ENCODE assay signal across 14 cellular contexts in genomic region chr7:155477469-155477868, GRCh38. TPM values are rescaled to one million over a fixed set of nuclear protein-coding genes. Genes with fewer than 3 reads are reported as not detected.
DNase-seq lines count a peak whose midpoint lies in the region; ATAC-seq and TF ChIP-seq lines count a peak whose summit lies in the region.
"Had no signal": no experiment of that assay in that cellular context is flagged by ENCODE, and none has a peak within 500 bp of the region (broad histone marks: within the 10 kb centered on the region; RNA-seq: fewer than 3 reads in every experiment).

No MANE protein-coding gene starts in this region.

- no peak overlapping the region for H3K4me3 Mint-ChIP-seq in activated CD4-positive, alpha-beta T cell treated with anti-CD3 and anti-CD28 coated beads for 36 hours
- H3K4me3 Mint-ChIP-seq in activated CD8-positive, alpha-beta T cell treated with anti-CD3 and anti-CD28 coated beads, Interleukin-2, amount 10 ng/mL, durations not matched to agents 7 days and 5 days, result no peak overlapping the region
- no peak overlapping the region for H3K4me3 Mint-ChIP-seq in Caco-2 (ENCODE audit: unreplicated experiment)

- peaks cover 64% of the 10 kb centered on the region for H3K27me3 Mint-ChIP-seq in activated CD4-positive, alpha-beta T cell treated with anti-CD3 and anti-CD28 coated beads for 36 hours
- H3K27me3 Mint-ChIP-seq in activated CD8-positive, alpha-beta T cell treated with anti-CD3 and anti-CD28 coated beads, Interleukin-2, amount 10 ng/mL, durations not matched to agents 7 days and 5 days (ENCODE audit: low read depth), result peaks cover 63% of the 10 kb centered on the region
- peaks cover 20% of the 10 kb centered on the region for H3K27me3 Mint-ChIP-seq in Caco-2 (ENCODE audit: insufficient read depth, unreplicated experiment)

- peaks cover 4% of the 10 kb centered on the region; the same call in 1 of the 2 replicates for H3K9me3 ChIP-seq in Caco-2
- H3K9me3 ChIP-seq: left lung, Peyer's patch had no signal

- no peaks in the 10 kb centered on the region for H3K36me3 Mint-ChIP-seq in activated CD4-positive, alpha-beta T cell treated with anti-CD3 and anti-CD28 coated beads for 36 hours (ENCODE audit: low read depth)
- H3K36me3 Mint-ChIP-seq in activated CD8-positive, alpha-beta T cell treated with anti-CD3 and anti-CD28 coated beads, Interleukin-2, amount 10 ng/mL, durations not matched to agents 7 days and 5 days (ENCODE audit: low read depth), result no peaks in the 10 kb centered on the region
- H3K36me3 Mint-ChIP-seq in Caco-2 (ENCODE audit: insufficient read depth, unreplicated experiment), result peaks cover 3% of the 10 kb centered on the region

- no peak overlapping the region for H3K27ac Mint-ChIP-seq in activated CD4-positive, alpha-beta T cell treated with anti-CD3 and anti-CD28 coated beads for 36 hours
- H3K27ac Mint-ChIP-seq in activated CD8-positive, alpha-beta T cell treated with anti-CD3 and anti-CD28 coated beads, Interleukin-2, amount 10 ng/mL, durations not matched to agents 7 days and 5 days, result peak overlapping the region; percentile 48
- H3K27ac Mint-ChIP-seq in Caco-2 (ENCODE audit: unreplicated experiment), result no peak overlapping the region

- ATAC-seq in activated CD4-positive, alpha-beta T cell treated with anti-CD3 and anti-CD28 coated beads for 36 hours, result peak; percentile 91
- ATAC-seq in GM21528 (IDR thresholded peaks at IDR 0.05; ENCODE audit: low FRiP score, unreplicated experiment), result peak; percentile 87
- ATAC-seq in HG03066 (IDR thresholded peaks at IDR 0.05; ENCODE audit: low read depth, unreplicated experiment), result peak; percentile 87
- no peak for ATAC-seq in activated CD8-positive, alpha-beta T cell treated with anti-CD3 and anti-CD28 coated beads, Interleukin-2, amount 10 ng/mL, durations not matched to agents 7 days and 5 days
- ATAC-seq: foreskin keratinocyte, left lung had no signal

- H3K36me3 ChIP-seq in Caco-2 (ENCODE audit: control insufficient read depth, insufficient read depth, low read length), result no peaks in the 10 kb centered on the region
- H3K36me3 ChIP-seq: left lung, Peyer's patch had no signal

- H3K27me3 ChIP-seq in Caco-2 (replicated peaks; ENCODE audit: control insufficient read depth, insufficient read depth, low read length), result no peaks in the 10 kb centered on the region

- peaks cover 5% of the 10 kb centered on the region for H3K9me3 Mint-ChIP-seq in activated CD4-positive, alpha-beta T cell treated with anti-CD3 and anti-CD28 coated beads for 36 hours (ENCODE audit: low read depth)
- H3K9me3 Mint-ChIP-seq in activated CD8-positive, alpha-beta T cell treated with anti-CD3 and anti-CD28 coated beads, Interleukin-2, amount 10 ng/mL, durations not matched to agents 7 days and 5 days (ENCODE audit: insufficient read depth), result peaks cover 6% of the 10 kb centered on the region
- H3K9me3 Mint-ChIP-seq in Caco-2 (ENCODE audit: unreplicated experiment), result no peaks in the 10 kb centered on the region

- intact Hi-C loops in activated CD4-positive, alpha-beta T cell treated with anti-CD3 and anti-CD28 coated beads for 36 hours (cut with DNase I, micrococcal nuclease), result no loop called here
- intact Hi-C loops in Caco-2 (cut with micrococcal nuclease; ENCODE audit: unreplicated experiment), result no loop called here

- no peak for TF ChIP-seq CTCF in Caco-2 (IDR thresholded peaks at IDR 0.05; ENCODE audit: insufficient read depth in 1 of 2, low read depth in 1 of 2, low read length in 1 of 2, severe bottlenecking in 1 of 2, unreplicated experiment in 1 of 2)

- peak; percentile 54 for DNase-seq in activated CD4-positive, alpha-beta T cell treated with anti-CD3 and anti-CD28 coated beads for 36 hours
- no peak for DNase-seq in activated CD4-positive, alpha-beta T cell treated with anti-CD3 and anti-CD28 coated beads, Interleukin-2, amount 50 U/mL, for 4 hours
- DNase-seq in activated CD8-positive, alpha-beta T cell treated with anti-CD3 and anti-CD28 coated beads, Interleukin-2, amount 10 ng/mL, durations not matched to agents 7 days and 5 days, result no peak
- DNase-seq in Caco-2, result no peak
- no peak for DNase-seq in cortex of kidney (lab: John Stamatoyannopoulos, UW)
- DNase-seq in inferior parietal cortex (ENCODE audit: extremely low spot score), result no peak
- DNase-seq: foreskin keratinocyte, left lung, NCI-H2171 treated with DMSO at 0.1 percent for 48 hours, occipital lobe, substantia nigra had no signal

- H3K4me3 ChIP-seq in Caco-2 (ENCODE audit: low read depth, low read length), result no peak overlapping the region
- H3K4me3 ChIP-seq: left lung, Peyer's patch had no signal

- CTCF ChIA-PET in activated CD4-positive, alpha-beta T cell treated with anti-CD3 and anti-CD28 coated beads for 36 hours (lab: Charles Lee), result interaction anchor here (0.6 to 1.0 kb wide), 2 partner anchors 98 to 151 kb away, joined by 3 read pairs; no protein-coding TSS in a partner anchor
- CTCF ChIA-PET in activated CD8-positive, alpha-beta T cell treated with anti-CD3 and anti-CD28 coated beads, Interleukin-2, amount 10 ng/mL, durations not matched to agents 7 days and 5 days (lab: Charles Lee), result interaction anchor here (1.3 kb wide), 1 partner anchor 23 kb away, joined by 4 read pairs; no protein-coding TSS in a partner anchor
- CTCF ChIA-PET in Caco-2 (lab: Charles Lee), result no interaction called here

- POLR2A ChIA-PET in activated CD4-positive, alpha-beta T cell treated with anti-CD3 and anti-CD28 coated beads for 36 hours (lab: Charles Lee), result no interaction called here
- POLR2A ChIA-PET in activated CD8-positive, alpha-beta T cell treated with anti-CD3 and anti-CD28 coated beads, Interleukin-2, amount 10 ng/mL, durations not matched to agents 7 days and 5 days (lab: Charles Lee), result interaction anchor here (1.0 kb wide), 1 partner anchor 14 kb away, joined by 4 read pairs; no protein-coding TSS in a partner anchor
- POLR2A ChIA-PET in Caco-2 (lab: Charles Lee), result no interaction called here

- peaks cover 22% of the 10 kb centered on the region for H3K4me1 Mint-ChIP-seq in activated CD4-positive, alpha-beta T cell treated with anti-CD3 and anti-CD28 coated beads for 36 hours
- peaks cover 13% of the 10 kb centered on the region for H3K4me1 Mint-ChIP-seq in activated CD8-positive, alpha-beta T cell treated with anti-CD3 and anti-CD28 coated beads, Interleukin-2, amount 10 ng/mL, durations not matched to agents 7 days and 5 days (ENCODE audit: low read depth)
- peaks cover 3% of the 10 kb centered on the region for H3K4me1 Mint-ChIP-seq in Caco-2 (ENCODE audit: low read depth, unreplicated experiment)

- peaks cover 9% of the 10 kb centered on the region; the same call in 1 of the 2 replicates for H3K4me1 ChIP-seq in Caco-2
- H3K4me1 ChIP-seq: foreskin keratinocyte, left lung, Peyer's patch had no signal

- BruUV-seq in Caco-2 (replicated peaks; lab: Mats Ljungman, UMichigan), result no TSS peak

RNA-seq across cellular contexts. Expression of gene EN2, which starts 19.5 kb away (rescaled TPM):
- total RNA-seq in activated CD4-positive, alpha-beta T cell treated with anti-CD3 and anti-CD28 coated beads for 36 hours, result not detected
- not detected for total RNA-seq in activated CD8-positive, alpha-beta T cell treated with anti-CD3 and anti-CD28 coated beads, Interleukin-2, amount 10 ng/mL, durations not matched to agents 7 days and 5 days
- 1.1 and 1.5 TPM in 2 replicates for total RNA-seq in Caco-2 (2022)
- total RNA-seq: foreskin keratinocyte, left lung, occipital lobe, Peyer's patch had no signal
